Comparison of ENCODE assay signal across 19 cellular contexts in genomic region chr10:550665-551460, GRCh38.
"Had no signal": no experiment of that assay in that cellular context is flagged by ENCODE, and none has a peak within 500 bp of the region (broad histone marks: within the 10 kb centered on the region; RNA-seq: fewer than 3 reads in every experiment).

No MANE protein-coding gene starts in this region.

- H3K36me3 Mint-ChIP-seq: activated naive CD4-positive, alpha-beta T cell treated with anti-CD3 and anti-CD28 coated beads, Interleukin-2, amount 50 U/mL, for 72 hours; memory B cell; naive B cell; neural progenitor cell; T-cell; WTC11 had no signal

- H3K27me3 ChIP-seq: ascending aorta, brain microvascular endothelial cell, gastroesophageal sphincter, neural progenitor cell, ovary, thyroid gland had no signal

- DNase-seq: activated T-cell treated with anti-CD3 and anti-CD28 coated beads, Interleukin-2, amount 50 U/mL, for 1 hour; brain microvascular endothelial cell; central memory CD4-positive, alpha-beta T cell; hypothalamus; mucosa of descending colon; naive B cell; ovary; stimulated activated CD4-positive, alpha-beta T cell treated with anti-CD3 and anti-CD28 coated beads, Interleukin-2, amount 100 ng/mL, for 48 hours; stimulated activated CD8-positive, alpha-beta memory T cell treated with anti-CD3 and anti-CD28 coated beads, Interleukin-4, amount 100 ng/mL, for 48 hours; stimulated activated naive CD4-positive, alpha-beta T cell treated with Interleukin-2 at 50 U/mL for 16 hours; T-cell; thyroid gland had no signal

- H3K9me3 Mint-ChIP-seq: activated naive CD4-positive, alpha-beta T cell treated with anti-CD3 and anti-CD28 coated beads, Interleukin-2, amount 50 U/mL, for 72 hours; memory B cell; naive B cell; neural progenitor cell; T-cell; WTC11 had no signal

- ATAC-seq: activated naive CD4-positive, alpha-beta T cell treated with anti-CD3 and anti-CD28 coated beads, Interleukin-2, amount 50 U/mL, for 72 hours; gastroesophageal sphincter; mucosa of descending colon; T-cell; WTC11 had no signal

- H3K27ac Mint-ChIP-seq: activated naive CD4-positive, alpha-beta T cell treated with anti-CD3 and anti-CD28 coated beads, Interleukin-2, amount 50 U/mL, for 72 hours; memory B cell; naive B cell; neural progenitor cell had no signal

- H3K9me3 ChIP-seq: ascending aorta, gastroesophageal sphincter, mucosa of descending colon, ovary, thyroid gland had no signal

- H3K4me1 Mint-ChIP-seq: memory B cell, T-cell had no signal

- H3K4me3 Mint-ChIP-seq: memory B cell, neural progenitor cell, T-cell, WTC11 had no signal

- H3K27ac ChIP-seq: ascending aorta, brain microvascular endothelial cell, coronary artery, neural progenitor cell, ovary, thyroid gland had no signal

- H3K4me3 ChIP-seq: ascending aorta, coronary artery, gastroesophageal sphincter, mucosa of descending colon, neural progenitor cell, ovary, thyroid gland had no signal
